14 cellular contexts compared by ENCODE assay signal in the genomic region with DNA sequence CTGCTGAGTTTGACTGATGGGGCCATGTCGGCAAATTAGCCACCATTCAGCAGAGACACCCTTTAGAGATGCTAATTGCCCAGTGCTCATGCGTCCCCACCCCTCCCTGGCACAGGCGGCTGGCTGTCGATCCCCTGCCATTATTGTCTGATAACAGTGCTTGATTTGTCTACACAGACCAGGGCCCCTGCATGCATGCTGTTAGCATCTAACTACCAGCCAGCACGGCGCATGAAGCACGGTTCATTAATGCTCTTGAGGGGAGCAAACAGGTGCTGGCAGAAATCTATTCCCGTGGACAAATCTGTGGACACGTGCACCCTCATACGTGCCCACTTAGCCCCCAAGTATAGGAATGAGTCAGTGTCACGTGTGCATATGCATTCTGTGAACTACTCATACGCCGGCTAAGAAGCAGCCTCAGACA. TPM values are rescaled to one million over a fixed set of nuclear protein-coding genes. Genes with fewer than 3 reads are reported as not detected.
DNase-seq lines count a peak whose midpoint lies in the region; ATAC-seq lines count a peak whose summit lies in the region.
"Had no signal": no experiment of that assay in that cellular context is flagged by ENCODE, and none has a peak within 500 bp of the region (broad histone marks: within the 10 kb centered on the region; RNA-seq: fewer than 3 reads in every experiment).

No MANE protein-coding gene starts in this region.

- H3K36me3 Mint-ChIP-seq in immature natural killer cell, result no peaks in the 10 kb centered on the region

- H3K4me1 Mint-ChIP-seq in immature natural killer cell, result no peaks in the 10 kb centered on the region

- no peak overlapping the region for H3K27ac Mint-ChIP-seq in immature natural killer cell

- peaks cover 10 to 25% (median 15%) of the 10 kb centered on the region in 3 donors for H3K27me3 Mint-ChIP-seq in immature natural killer cell (ENCODE audit: low read depth in 3 of 3)

- H3K9me3 Mint-ChIP-seq in immature natural killer cell, result no peaks in the 10 kb centered on the region

- no peak for ATAC-seq in HG02840 (IDR thresholded peaks at IDR 0.05; ENCODE audit: low FRiP score, unreplicated experiment)
- ATAC-seq: body of pancreas, pancreas, Right ventricle myocardium inferior had no signal

- H3K4me3 Mint-ChIP-seq in immature natural killer cell, result no peak overlapping the region

- DNase-seq in DMS79 (lab: John Stamatoyannopoulos, UW) (peak; percentile 54), NCI-H1417 (lab: John Stamatoyannopoulos, UW) (peak in 2 of 3 experiments; percentile 88 to 97), RKO (ENCODE audit: low spot score) (peak; percentile 27), left kidney (ENCODE audit: low read depth, low spot score) (peak; percentile 10), immature natural killer cell (no peak), OCI-M1 (lab: John Stamatoyannopoulos, UW) (no peak), AG20443 (ENCODE audit: low spot score) (no peak)
- DNase-seq: body of pancreas; NCI-H526 treated with DMSO at 0.1 percent for 48 hours; pancreas; stimulated activated CD4-positive, alpha-beta T cell treated with anti-CD3 and anti-CD28 coated beads, Interleukin-15, amount 100 ng/mL, for 24 hours; T-helper 9 cell had no signal

RNA-seq across cellular contexts. Expression of a gene that starts 32.2 kb away (rescaled TPM):
- polyA plus RNA-seq in immature natural killer cell, result not detected

Comparison
In these comparisons a context has a peak if more than half of its experiments do, and no peak if none do; other contexts are left out.
1. DNase-seq: peak in DMS79 (single experiment), NCI-H1417 (2 of 3), RKO (single experiment) and left kidney (single experiment); none in immature natural killer cell (0 of 3), OCI-M1 (single experiment) and AG20443 (single experiment).